8 cellular contexts compared by ENCODE assay signal in the genomic region with DNA sequence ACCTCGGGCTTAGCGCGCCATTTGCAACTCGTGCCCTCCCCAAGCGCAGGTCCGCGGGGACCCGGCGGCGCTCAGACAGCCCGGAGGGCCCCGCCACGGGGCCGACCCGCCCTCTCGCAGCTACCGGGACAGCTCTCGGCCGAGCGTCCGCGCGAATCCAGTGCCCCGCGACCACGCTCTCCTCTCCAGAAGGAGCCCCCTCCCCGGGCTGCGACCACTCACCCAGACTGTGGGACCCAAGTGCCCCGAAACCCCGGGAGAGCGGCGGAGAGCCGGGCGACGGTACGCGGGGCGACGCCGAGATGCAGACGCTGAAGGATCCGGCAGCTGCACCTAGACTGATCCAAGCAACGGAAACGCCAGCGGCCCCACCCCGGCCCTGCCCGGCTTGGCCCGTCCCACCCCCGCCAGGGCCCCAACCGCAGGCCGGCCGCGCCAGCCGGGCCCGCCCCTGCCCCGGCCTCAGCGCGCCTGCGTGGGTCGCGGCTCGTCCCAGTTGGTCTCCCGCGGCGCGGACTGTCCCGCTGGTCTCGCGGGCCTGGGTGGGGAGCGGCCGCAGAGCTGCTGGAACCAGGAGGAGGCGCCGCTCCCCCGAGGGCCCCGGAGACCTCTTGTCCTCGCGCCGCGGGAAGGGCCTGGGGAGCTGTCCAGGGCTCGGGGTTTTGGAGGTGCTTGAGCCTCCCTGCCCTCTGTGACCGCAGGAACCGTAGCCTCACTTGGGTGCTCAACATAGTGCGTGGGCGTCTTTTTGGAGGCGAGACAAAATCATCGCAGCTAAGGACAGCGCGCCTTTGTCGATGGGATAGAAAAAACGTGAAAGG. TPM values are rescaled to one million over a fixed set of nuclear protein-coding genes. Genes with fewer than 3 reads are reported as not detected.
DNase-seq lines count a peak whose midpoint lies in the region; TF ChIP-seq lines count a peak whose summit lies in the region.

A gene (minus strand): TSS at position 340 of the 821 bp plus-strand sequence. CDS start 391 bp downstream, outside the sequence.

- peaks cover 0 to 21% of the 10 kb centered on the region in 2 experiments; a peak in 2 of 3 replicates for H3K36me3 ChIP-seq in HEK293 (ENCODE audit: control insufficient read depth in 2 of 2, insufficient read depth in 1 of 2, low read length in 2 of 2)

- TF ChIP-seq CTCF in GM12874 (IDR thresholded peaks at IDR 0.05; ENCODE audit: insufficient read depth, low read depth, low read length), result 0 out of 2 replicates have a peak, but pooled peaks have one; percentile 5
- TF ChIP-seq CTCF in HEK293 (tag by site-specific recombination; IDR thresholded peaks at IDR 0.05), result peak; percentile 49; the same call in 1 of the 2 replicates
- TF ChIP-seq CTCF in astrocyte of the cerebellum (IDR thresholded peaks at IDR 0.05; ENCODE audit: low read depth, low read length, missing control alignments), result no peak

- H3K9me3 ChIP-seq in HEK293 (ENCODE audit: control insufficient read depth, insufficient read depth, low read depth, low read length), result no peaks in the 10 kb centered on the region

- POLR2A ChIA-PET in HEK293 (lab: Yijun Ruan, JAX), result interaction anchor here (0.8 to 2.0 kb wide), 9 partner anchors 9 to 119 kb away, joined by 3 to 27 read pairs (median 7); no protein-coding TSS in a partner anchor

- intact Hi-C loops in T-helper 2 cell treated with Interferon-gamma antibody and Interleukin-4, amounts not matched to agents 100 ng/mL and 5 ng/mL, for 36 hours (cut with micrococcal nuclease), result loop anchor here (1.0 to 5.0 kb wide), 7 partner anchors 9 to 1035 kb away; a partner anchor contains a TSS

- DNase-seq in MV-4-11 (lab: John Stamatoyannopoulos, UW) (peak; percentile 64), astrocyte of the cerebellum (ENCODE audit: low read depth) (peak; percentile 53), hepatic stellate cell (ENCODE audit: low spot score) (peak; percentile 84), retina (peak; percentile 91), NCI-H187 (lab: John Stamatoyannopoulos, UW) (no peak)

- H3K27ac ChIP-seq in HEK293 (ENCODE audit: extremely low read depth, low read depth, low read length), result peak within 1 kb of the TSS; percentile 86

- in situ Hi-C loops in astrocyte of the cerebellum (cut with HindIII; ENCODE audit: low sequenced_read_pairs), result no loop called here

- peaks cover 2% of the 10 kb centered on the region for H3K4me1 ChIP-seq in HEK293 (ENCODE audit: control insufficient read depth, insufficient read depth, low read length)

- CTCF ChIA-PET in HEK293 (lab: Yijun Ruan, JAX), result interaction anchor here (0.7 to 1.0 kb wide), 3 partner anchors 15 to 51 kb away, joined by 3 read pairs; no protein-coding TSS in a partner anchor

- H3K4me3 ChIP-seq in HEK293 (ENCODE audit: low read depth, low read length), result peak within 1 kb of the TSS; percentile 77
- peak within 1 kb of the TSS; percentile 97 for H3K4me3 ChIP-seq in astrocyte of the cerebellum (ENCODE audit: low read depth, low read length)

TF ChIP-seq in HEK293, 187 proteins besides CTCF, POLR2A, EP300 and RAD21 (continues in another document):
- TF ChIP-seq ZNF561 (tag by site-specific recombination; IDR thresholded peaks at IDR 0.05; ENCODE audit: borderline replicate concordance) (peak; percentile 27; the same call in 1 of the 2 replicates), ZNF544 (tag by site-specific recombination; IDR thresholded peaks at IDR 0.05) (no peak), ZIC2 (tag by site-specific recombination; IDR thresholded peaks at IDR 0.05) (peak; percentile 80), IKZF3 (tag by site-specific recombination; IDR thresholded peaks at IDR 0.05) (peak; percentile 90), ZNF623 (tag by site-specific recombination; IDR thresholded peaks at IDR 0.05) (no peak), ZNF350 (tag by site-specific recombination; IDR thresholded peaks at IDR 0.05) (no peak), GLIS1 (tag by site-specific recombination; IDR thresholded peaks at IDR 0.05) (peak; percentile 63; the same call in 1 of the 2 replicates), SP2 (tag by site-specific recombination; IDR thresholded peaks at IDR 0.05) (no peak), ZXDB (tag by site-specific recombination; IDR thresholded peaks at IDR 0.05) (peak; percentile 71; the same call in 1 of the 2 replicates), ZNF341 (tag by site-specific recombination; IDR thresholded peaks at IDR 0.05; ENCODE audit: low read depth) (0 out of 2 replicates have a peak, but pooled peaks have one; percentile 4), ZNF660 (tag by site-specific recombination; IDR thresholded peaks at IDR 0.05) (0 out of 2 replicates have a peak, but pooled peaks have one; percentile 35), ZNF843 (tag by site-specific recombination; IDR thresholded peaks at IDR 0.05) (no peak), ZBTB20 (tag by site-specific recombination; IDR thresholded peaks at IDR 0.05) (peak; percentile 72; the same call in 1 of the 2 replicates), GLIS2 (tag by site-specific recombination; IDR thresholded peaks at IDR 0.05) (peak; percentile 52), KLF10 (tag by site-specific recombination; IDR thresholded peaks at IDR 0.05) (0 out of 2 replicates have a peak, but pooled peaks have one; percentile 14), ZNF140 (tag by site-specific recombination; IDR thresholded peaks at IDR 0.05) (no peak), ZNF138 (tag by site-specific recombination; IDR thresholded peaks at IDR 0.05; ENCODE audit: borderline replicate concordance) (no peak), ZNF16 (tag by site-specific recombination; IDR thresholded peaks at IDR 0.05; ENCODE audit: low read depth) (no peak), ZNF621 (tag by site-specific recombination; IDR thresholded peaks at IDR 0.05) (no peak), ZNF529 (tag by site-specific recombination; IDR thresholded peaks at IDR 0.05; ENCODE audit: insufficient replicate concordance) (no peak), ZNF169 (tag by site-specific recombination; IDR thresholded peaks at IDR 0.05) (no peak), ZNF221 (tag by site-specific recombination; IDR thresholded peaks at IDR 0.05; ENCODE audit: borderline replicate concordance) (no peak), SP3 (tag by site-specific recombination; IDR thresholded peaks at IDR 0.05) (0 out of 2 replicates have a peak, but pooled peaks have one; percentile 9), ZNF426 (tag by site-specific recombination; IDR thresholded peaks at IDR 0.05) (no peak), ZNF664 (tag by site-specific recombination; IDR thresholded peaks at IDR 0.05) (no peak), ZNF549 (tag by site-specific recombination; IDR thresholded peaks at IDR 0.05) (no peak), ZNF514 (tag by site-specific recombination; IDR thresholded peaks at IDR 0.05) (no peak), ZFP41 (tag by site-specific recombination; IDR thresholded peaks at IDR 0.05; ENCODE audit: borderline replicate concordance) (no peak), ZFHX2 (tag by site-specific recombination; conservative IDR thresholded peaks at IDR 0.05) (peak; percentile 70)
- TF ChIP-seq, protein P1, sequence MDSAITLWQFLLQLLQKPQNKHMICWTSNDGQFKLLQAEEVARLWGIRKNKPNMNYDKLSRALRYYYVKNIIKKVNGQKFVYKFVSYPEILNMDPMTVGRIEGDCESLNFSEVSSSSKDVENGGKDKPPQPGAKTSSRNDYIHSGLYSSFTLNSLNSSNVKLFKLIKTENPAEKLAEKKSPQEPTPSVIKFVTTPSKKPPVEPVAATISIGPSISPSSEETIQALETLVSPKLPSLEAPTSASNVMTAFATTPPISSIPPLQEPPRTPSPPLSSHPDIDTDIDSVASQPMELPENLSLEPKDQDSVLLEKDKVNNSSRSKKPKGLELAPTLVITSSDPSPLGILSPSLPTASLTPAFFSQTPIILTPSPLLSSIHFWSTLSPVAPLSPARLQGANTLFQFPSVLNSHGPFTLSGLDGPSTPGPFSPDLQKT (IDR thresholded peaks at IDR 0.05; ENCODE audit: borderline replicate concordance, low read depth, low read length), result no peak
- TF ChIP-seq, protein P2, sequence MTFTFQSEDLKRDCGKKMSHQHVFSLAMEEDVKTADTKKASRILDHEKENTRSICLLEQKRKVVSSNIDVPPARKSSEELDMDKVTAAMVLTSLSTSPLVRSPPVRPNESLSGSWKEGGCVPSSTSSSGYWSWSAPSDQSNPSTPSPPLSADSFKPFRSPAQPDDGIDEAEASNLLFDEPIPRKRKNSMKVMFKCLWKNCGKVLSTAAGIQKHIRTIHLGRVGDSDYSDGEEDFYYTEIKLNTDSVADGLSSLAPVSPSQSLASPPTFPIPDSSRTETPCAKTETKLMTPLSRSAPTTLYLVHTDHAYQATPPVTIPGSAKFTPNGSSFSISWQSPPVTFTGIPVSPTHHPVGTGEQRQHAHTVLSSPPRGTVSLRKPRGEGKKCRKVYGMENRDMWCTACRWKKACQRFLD (tag by site-specific recombination; IDR thresholded peaks at IDR 0.05), result no peak
- TF ChIP-seq, protein P3, sequence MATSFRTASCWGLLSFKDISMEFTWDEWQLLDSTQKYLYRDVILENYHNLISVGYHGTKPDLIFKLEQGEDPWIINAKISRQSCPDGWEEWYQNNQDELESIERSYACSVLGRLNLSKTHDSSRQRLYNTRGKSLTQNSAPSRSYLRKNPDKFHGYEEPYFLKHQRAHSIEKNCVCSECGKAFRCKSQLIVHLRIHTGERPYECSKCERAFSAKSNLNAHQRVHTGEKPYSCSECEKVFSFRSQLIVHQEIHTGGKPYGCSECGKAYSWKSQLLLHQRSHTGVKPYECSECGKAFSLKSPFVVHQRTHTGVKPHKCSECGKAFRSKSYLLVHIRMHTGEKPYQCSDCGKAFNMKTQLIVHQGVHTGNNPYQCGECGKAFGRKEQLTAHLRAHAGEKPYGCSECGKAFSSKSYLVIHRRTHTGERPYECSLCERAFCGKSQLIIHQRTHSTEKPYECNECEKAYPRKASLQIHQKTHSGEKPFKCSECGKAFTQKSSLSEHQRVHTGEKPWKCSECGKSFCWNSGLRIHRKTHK (tag by site-specific recombination; IDR thresholded peaks at IDR 0.05), result no peak
- TF ChIP-seq, protein P4, sequence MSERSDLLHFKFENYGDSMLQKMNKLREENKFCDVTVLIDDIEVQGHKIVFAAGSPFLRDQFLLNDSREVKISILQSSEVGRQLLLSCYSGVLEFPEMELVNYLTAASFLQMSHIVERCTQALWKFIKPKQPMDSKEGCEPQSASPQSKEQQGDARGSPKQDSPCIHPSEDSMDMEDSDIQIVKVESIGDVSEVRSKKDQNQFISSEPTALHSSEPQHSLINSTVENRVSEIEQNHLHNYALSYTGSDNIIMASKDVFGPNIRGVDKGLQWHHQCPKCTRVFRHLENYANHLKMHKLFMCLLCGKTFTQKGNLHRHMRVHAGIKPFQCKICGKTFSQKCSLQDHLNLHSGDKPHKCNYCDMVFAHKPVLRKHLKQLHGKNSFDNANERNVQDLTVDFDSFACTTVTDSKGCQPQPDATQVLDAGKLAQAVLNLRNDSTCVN (tag by site-specific recombination; optimal IDR thresholded peaks at IDR 0.05), result peak; percentile 84

RNA-seq across cellular contexts. Expression of the gene that starts here (rescaled TPM):
- total RNA-seq in T-helper 2 cell treated with Interferon-gamma antibody and Interleukin-4, amounts not matched to agents 100 ng/mL and 5 ng/mL, for 36 hours, result 200 and 202 TPM in 2 replicates

Comparison
In these comparisons a context has a peak if more than half of its experiments do, and no peak if none do; other contexts are left out.
1. DNase-seq: peak in MV-4-11 (single experiment), astrocyte of the cerebellum (single experiment), hepatic stellate cell (single experiment) and retina (single experiment); none in NCI-H187 (0 of 2).